26 cellular contexts compared by ENCODE assay signal in the genomic region with DNA sequence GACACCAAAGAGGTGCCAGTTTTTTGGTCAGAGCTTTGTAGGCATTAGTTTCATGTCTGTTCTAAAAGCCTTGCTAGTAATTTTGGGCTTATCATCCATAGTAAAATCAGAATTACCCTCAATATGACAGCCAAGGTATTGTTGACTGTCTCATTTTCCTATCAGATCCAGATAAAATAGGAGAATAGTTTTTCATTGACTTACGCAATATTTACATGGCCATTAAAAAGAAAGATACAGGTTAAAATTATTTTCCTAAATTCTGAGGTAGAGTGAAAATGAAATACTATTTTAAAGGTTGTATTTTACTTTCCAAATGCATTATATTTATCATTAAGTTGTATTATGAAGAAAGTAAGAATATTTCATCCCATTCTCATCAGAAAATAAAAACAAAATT.
"Had no signal": no experiment of that assay in that cellular context is flagged by ENCODE, and none has a peak within 500 bp of the region (broad histone marks: within the 10 kb centered on the region; RNA-seq: fewer than 3 reads in every experiment).

No MANE protein-coding gene starts in this region.

- FAIRE-seq: urothelium cell line had no signal

- DNase-seq: naive thymus-derived CD4-positive, alpha-beta T cell; natural killer cell; occipital lobe; ovary; posterior cingulate gyrus; psoas muscle; right cardiac atrium; stimulated activated CD4-positive, alpha-beta T cell treated with anti-CD3 and anti-CD28 coated beads, Interleukin-15, amount 100 ng/mL, for 24 hours; stimulated activated CD4-positive, alpha-beta T cell treated with anti-CD3 and anti-CD28 coated beads, Interleukin-2, amount 100 ng/mL, for 24 hours; stimulated activated CD4-positive, alpha-beta T cell treated with anti-CD3 and anti-CD28 coated beads, Interleukin-2, amount 100 ng/mL, for 48 hours; stimulated activated CD4-positive, alpha-beta T cell treated with anti-CD3 and anti-CD28 coated beads, Interleukin-4, amount 100 ng/mL, for 24 hours; stimulated activated naive B cell treated with anti-CD40 and anti-IgM and Interleukin-4, amounts not matched to agents 10 μg/mL and 1 μg/mL and 100 μg/mL, for 72 hours; stimulated activated naive CD4-positive, alpha-beta T cell treated with Interleukin-2 at 50 U/mL for 16 hours; stomach; thyroid gland; trophoblast cell; upper lobe of left lung had no signal

- H3K4me2 ChIP-seq: neural progenitor cell had no signal

- H3K9ac ChIP-seq: neural progenitor cell, parathyroid adenoma had no signal

- H2AFZ ChIP-seq: neural progenitor cell, parathyroid adenoma had no signal

- ATAC-seq: naive thymus-derived CD4-positive, alpha-beta T cell; natural killer cell; psoas muscle; right cardiac atrium; sciatic nerve; stimulated activated effector memory CD8-positive, alpha-beta T cell treated with anti-CD3 and anti-CD28 coated beads, Interleukin-12 subunit alpha, Interleukin-12 subunit beta, amount 100 ng/mL, for 72 hours; stimulated activated naive B cell treated with anti-CD40 and anti-IgM and Interleukin-4, amounts not matched to agents 10 μg/mL and 1 μg/mL and 100 μg/mL, for 72 hours had no signal

- H3K4me3 ChIP-seq: neural progenitor cell, ovary, psoas muscle, skin epidermis, stomach, thoracic aorta, thyroid gland, tibial nerve, upper lobe of left lung, vagina had no signal

- H3K9me3 ChIP-seq: ovary, psoas muscle, stomach, thoracic aorta, thyroid gland, tibial nerve, upper lobe of left lung, vagina had no signal

- H3K27ac ChIP-seq: neural progenitor cell, ovary, parathyroid adenoma, psoas muscle, skin epidermis, stomach, thoracic aorta, thyroid gland, tibial nerve, upper lobe of left lung, vagina had no signal

- H3K79me2 ChIP-seq: parathyroid adenoma had no signal

- H3K27me3 ChIP-seq: neural progenitor cell, ovary, stomach, thyroid gland, tibial nerve, upper lobe of left lung, vagina had no signal

- H3K36me3 ChIP-seq: neural progenitor cell, ovary, stomach, thoracic aorta, thyroid gland, tibial nerve, upper lobe of left lung, vagina had no signal

- H3K4me1 ChIP-seq: neural progenitor cell, parathyroid adenoma, psoas muscle, stomach, thyroid gland, tibial nerve, upper lobe of left lung, vagina had no signal
